Comparison of ENCODE assay signal across 8 cellular contexts in the genomic region with DNA sequence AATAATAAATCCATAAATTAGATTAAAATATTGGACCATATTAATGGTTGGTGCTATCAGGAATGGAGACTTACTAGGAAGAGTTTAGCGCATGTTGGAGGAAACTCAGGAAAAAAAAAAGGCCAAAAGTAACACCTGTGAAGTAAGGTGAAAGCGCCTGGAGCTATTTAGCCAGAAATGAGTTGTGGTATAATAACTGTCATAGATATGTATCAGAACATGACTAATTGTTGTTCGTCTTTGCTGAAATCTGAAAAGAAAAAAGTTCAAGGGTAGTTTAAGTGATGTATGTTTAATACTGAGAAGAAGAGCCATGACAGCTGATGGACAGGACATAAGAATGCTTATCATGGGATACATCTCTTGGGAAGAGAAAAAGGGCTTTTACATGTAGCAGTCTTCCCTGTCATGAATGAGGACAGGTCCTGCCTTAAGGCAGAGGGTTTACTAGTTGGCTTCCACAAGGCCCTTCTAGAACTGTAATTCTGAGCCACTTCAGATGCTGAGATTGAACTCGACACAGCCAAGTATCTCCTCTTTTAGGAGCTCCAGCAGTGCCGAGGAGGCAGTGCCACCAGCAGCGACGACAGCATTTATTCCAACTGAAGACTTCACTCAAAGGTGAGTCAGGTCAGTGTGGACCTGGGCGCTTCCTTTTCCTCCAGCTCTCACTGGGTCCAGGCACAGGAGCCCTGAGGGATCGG. TPM values are rescaled to one million over a fixed set of nuclear protein-coding genes. Genes with fewer than 3 reads are reported as not detected.
DNase-seq lines count a peak whose midpoint lies in the region; ATAC-seq and TF ChIP-seq lines count a peak whose summit lies in the region.

No MANE protein-coding gene starts in this region.

- H2AFZ ChIP-seq in mesenchymal stem cell (ENCODE audit: low read depth, low read length): peak overlapping the region; percentile 93

- no peaks in the 10 kb centered on the region for H3K9me3 ChIP-seq in mesenchymal stem cell (ENCODE audit: control insufficient read depth, low read length)

- no peak overlapping the region for H2BK15ac ChIP-seq in mesenchymal stem cell (ENCODE audit: low read depth, poor library complexity, severe bottlenecking)

- H3K4me1 ChIP-seq in mesenchymal stem cell (ENCODE audit: control insufficient read depth, insufficient read depth, low read depth, low read length): peaks cover 11% of the 10 kb centered on the region

- no peaks in the 10 kb centered on the region for H3K79me1 ChIP-seq in mesenchymal stem cell (replicated peaks; ENCODE audit: low read length, poor library complexity, severe bottlenecking)

- H4K91ac ChIP-seq in mesenchymal stem cell (ENCODE audit: low read length): no peak overlapping the region

- peak overlapping the region; percentile 50 for H3K27ac ChIP-seq in angular gyrus (ENCODE audit: low read depth, low read length)
- no peak overlapping the region for H3K27ac ChIP-seq in mesenchymal stem cell (ENCODE audit: low read length, poor library complexity, severe bottlenecking)

- no peaks in the 10 kb centered on the region; the same call in 1 of the 2 replicates for H3K36me3 ChIP-seq in GM06990 (ENCODE audit: control insufficient read depth, insufficient read depth, low read length)
- no peaks in the 10 kb centered on the region for H3K36me3 ChIP-seq in mesenchymal stem cell (ENCODE audit: control insufficient read depth in 1 of 2, insufficient read depth in 2 of 2, low read depth in 1 of 2, low read length in 2 of 2)

- 46% methylated on average over 7 of the region's 9 CpGs for WGBS in mesenchymal stem cell

- H3K23ac ChIP-seq in mesenchymal stem cell (ENCODE audit: low read length in 2 of 2): no peak overlapping the region

- no peaks in the 10 kb centered on the region for H3K27me3 ChIP-seq in GM06990 (replicated peaks; ENCODE audit: control insufficient read depth, insufficient read depth, low read length)
- H3K27me3 ChIP-seq in mesenchymal stem cell (ENCODE audit: control insufficient read depth in 1 of 2, insufficient read depth in 1 of 2, low read length in 2 of 2): peaks cover 0 to 13% of the 10 kb centered on the region in 2 experiments

- H3K4me3 ChIP-seq in GM06990 (replicated peaks; ENCODE audit: low read depth, low read length): peak overlapping the region; percentile 91
- H3K4me3 ChIP-seq in mesenchymal stem cell (ENCODE audit: insufficient read depth in 1 of 2, low read depth in 1 of 2, low read length in 2 of 2): peak overlapping the region; percentile 24 to 82

- no peak for TF ChIP-seq CTCF in GM06990 (IDR thresholded peaks at IDR 0.05; ENCODE audit: insufficient read depth, low read length, poor library complexity, severe bottlenecking)

- H2BK12ac ChIP-seq in mesenchymal stem cell (ENCODE audit: low read length in 2 of 2): no peak overlapping the region

- no peak overlapping the region for H2AK5ac ChIP-seq in mesenchymal stem cell (ENCODE audit: low read length, severe bottlenecking)

- DNase-seq in GM06990 (ENCODE audit: extremely low read depth, insufficient read length) (no peak), mesenchymal stem cell (no peak), AG08396 (ENCODE audit: low spot score) (no peak), iPS-NIHi7 (ENCODE audit: extremely low spot score) (no peak), islet precursor cell (no peak)

- H3K4me2 ChIP-seq in mesenchymal stem cell (ENCODE audit: low read length, poor library complexity, severe bottlenecking): peak overlapping the region; percentile 98

- no peak overlapping the region for H4K8ac ChIP-seq in mesenchymal stem cell (ENCODE audit: low read length)

- peak overlapping the region in 1 of 2 experiments; percentile 8 for H3K4ac ChIP-seq in mesenchymal stem cell (ENCODE audit: low read depth in 1 of 2, low read length in 2 of 2)

- no peak overlapping the region for H2BK120ac ChIP-seq in mesenchymal stem cell (ENCODE audit: low read depth, low read length)

- no peak overlapping the region for H3K14ac ChIP-seq in mesenchymal stem cell (ENCODE audit: low read length in 2 of 2)

- no peak overlapping the region for H2BK5ac ChIP-seq in mesenchymal stem cell (ENCODE audit: low read depth, low read length, poor library complexity, severe bottlenecking)

- peak overlapping the region; percentile 56 for H3K9ac ChIP-seq in mesenchymal stem cell (ENCODE audit: low read length)

- H3K18ac ChIP-seq in mesenchymal stem cell (ENCODE audit: low read depth in 1 of 2, low read length in 2 of 2): no peak overlapping the region

- ATAC-seq in HG03066 (IDR thresholded peaks at IDR 0.05; ENCODE audit: low read depth, unreplicated experiment): peak; percentile 4
- no peak for ATAC-seq in GM21423 (IDR thresholded peaks at IDR 0.05; ENCODE audit: unreplicated experiment)

RNA-seq across cellular contexts. Expression of gene CAMK4, which starts 0.9 kb away (rescaled TPM):
- 4.2 TPM for polyA plus RNA-seq in mesenchymal stem cell (2013, experiment 1 of 2)
- polyA plus RNA-seq in mesenchymal stem cell (2013, experiment 2 of 2): 4.5 TPM
